In genomic region chr14:94381149-94382030, GRCh38 we compare ENCODE assay signal across 16 cellular contexts. TPM values are rescaled to one million over a fixed set of nuclear protein-coding genes. Genes with fewer than 3 reads are reported as not detected.
A peak's percentile ranks its signal among the peaks of the same experiment; 100 is the strongest.
DNase-seq lines count a peak whose midpoint lies in the region; ATAC-seq, FAIRE-seq and TF ChIP-seq lines count a peak whose summit lies in the region.
"Had no signal": no experiment of that assay in that cellular context is flagged by ENCODE, and none has a peak within 500 bp of the region (broad histone marks: within the 10 kb centered on the region; RNA-seq: fewer than 3 reads in every experiment).

No MANE protein-coding gene starts in this region.

- no peak overlapping the region for H3K9ac ChIP-seq in HepG2 (ENCODE audit: insufficient read depth, low read depth, low read length)

- H3K4me1 Mint-ChIP-seq in activated naive CD4-positive, alpha-beta T cell treated with anti-CD3 and anti-CD28 coated beads, Interleukin-2, amount 10 ng/mL, durations not matched to agents 7 days and 5 days = no peaks in the 10 kb centered on the region
- peaks cover 42% of the 10 kb centered on the region for H3K4me1 Mint-ChIP-seq in activated T-helper 17 cell treated with anti-CD3 and anti-CD28 coated beads, Interleukin-2, amount 50 U/mL, for 72 hours
- H3K4me1 Mint-ChIP-seq: CD4-positive, CD25-positive, alpha-beta regulatory T cell had no signal

- ATAC-seq in activated naive CD4-positive, alpha-beta T cell treated with anti-CD3 and anti-CD28 coated beads, Interleukin-2, amount 50 U/mL, for 72 hours = no peak
- ATAC-seq in activated T-helper 17 cell treated with anti-CD3 and anti-CD28 coated beads, Interleukin-2, amount 50 U/mL, for 72 hours (replicated peaks) = no peak
- ATAC-seq in HepG2 (no peak), heart left ventricle (no peak)
- ATAC-seq: GM12878, PC-3 had no signal

- no peaks in the 10 kb centered on the region for H3K27me3 ChIP-seq in HepG2 (ENCODE audit: control insufficient read depth in 1 of 2, insufficient read depth in 2 of 2, low read length in 2 of 2)
- peaks cover 0 to 19% (median 0%) of the 10 kb centered on the region in 9 donors for H3K27me3 ChIP-seq in heart left ventricle

- H3K27ac Mint-ChIP-seq in activated naive CD4-positive, alpha-beta T cell treated with anti-CD3 and anti-CD28 coated beads, Interleukin-2, amount 50 U/mL, for 72 hours = peak overlapping the region; percentile 67 to 74
- H3K27ac Mint-ChIP-seq in activated naive CD4-positive, alpha-beta T cell treated with anti-CD3 and anti-CD28 coated beads, Interleukin-2, amount 10 ng/mL, durations not matched to agents 7 days and 5 days = no peak overlapping the region
- peak overlapping the region; percentile 89 for H3K27ac Mint-ChIP-seq in activated T-helper 17 cell treated with anti-CD3 and anti-CD28 coated beads, Interleukin-2, amount 50 U/mL, for 72 hours
- H3K27ac Mint-ChIP-seq: CD4-positive, CD25-positive, alpha-beta regulatory T cell had no signal

- FAIRE-seq in HepG2 (lab: Jason Lieb, UNC) = no peak
- FAIRE-seq: GM12878 had no signal

- H3K4me1 ChIP-seq in HepG2 (ENCODE audit: insufficient read depth, low read length) = peaks cover 100% of the 10 kb centered on the region
- H3K4me1 ChIP-seq in heart left ventricle = peaks cover 0 to 28% (median 0%) of the 10 kb centered on the region in 12 donors

- H3K36me3 Mint-ChIP-seq in activated naive CD4-positive, alpha-beta T cell treated with anti-CD3 and anti-CD28 coated beads, Interleukin-2, amount 50 U/mL, for 72 hours = no peaks in the 10 kb centered on the region
- H3K36me3 Mint-ChIP-seq in activated naive CD4-positive, alpha-beta T cell treated with anti-CD3 and anti-CD28 coated beads, Interleukin-2, amount 10 ng/mL, durations not matched to agents 7 days and 5 days = no peaks in the 10 kb centered on the region
- H3K36me3 Mint-ChIP-seq in activated T-helper 17 cell treated with anti-CD3 and anti-CD28 coated beads, Interleukin-2, amount 50 U/mL, for 72 hours (ENCODE audit: low read depth) = peaks cover 61% of the 10 kb centered on the region
- H3K36me3 Mint-ChIP-seq: CD4-positive, CD25-positive, alpha-beta regulatory T cell had no signal

- peak in 1 of 2 donors; percentile 35 for DNase-seq in activated naive CD4-positive, alpha-beta T cell treated with anti-CD3 and anti-CD28 coated beads, Interleukin-2, amount 50 U/mL, for 72 hours (ENCODE audit: low spot score in 2 of 2)
- DNase-seq in activated naive CD4-positive, alpha-beta T cell treated with anti-CD3 and anti-CD28 coated beads, Interleukin-2, amount 10 ng/mL, durations not matched to agents 7 days and 5 days = no peak
- no peak for DNase-seq in HepG2 (ENCODE audit: low spot score)
- no peak for DNase-seq in T-helper 1 cell
- DNase-seq in heart left ventricle = no peak
- no peak for DNase-seq in mucosa of gallbladder (ENCODE audit: low spot score)
- DNase-seq: AML-193; CD4-positive, CD25-positive, alpha-beta regulatory T cell; DMS53; KBM-7; NCI-H1436 treated with DMSO at 0.1 percent for 48 hours; NCI-H345; PC-3 had no signal

- TF ChIP-seq EP300 in HepG2 (IDR thresholded peaks at IDR 0.05; ENCODE audit: low read depth in 2 of 2, low read length in 2 of 2) (no peak), HepG2 (CRISPR knock-in tag; IDR thresholded peaks at IDR 0.05; ENCODE audit: borderline replicate concordance) (no peak)

- H3K79me2 ChIP-seq in HepG2 (ENCODE audit: insufficient read depth, low read length) = peaks cover 45% of the 10 kb centered on the region

- no peak for TF ChIP-seq CTCF in HepG2 (CRISPR knock-in tag; IDR thresholded peaks at IDR 0.05)
- TF ChIP-seq CTCF in heart left ventricle (IDR thresholded peaks at IDR 0.05) = no peak

- TF ChIP-seq POLR2A in HepG2 (IDR thresholded peaks at IDR 0.05; ENCODE audit: insufficient read depth in 1 of 2, low read depth in 2 of 2, low read length in 2 of 2) (peak; percentile 57 to 72), heart left ventricle (IDR thresholded peaks at IDR 0.05) (no peak)

- peak overlapping the region in 1 of 3 experiments; percentile 47; a peak in 1 of 6 replicates for H3K4me3 ChIP-seq in HepG2 (replicated peaks in 1 of 3; ENCODE audit: insufficient read depth in 1 of 3, low read depth in 2 of 3, low read length in 3 of 3)
- H3K4me3 ChIP-seq in heart left ventricle = no peak overlapping the region
- H3K4me3 ChIP-seq: GM12878 had no signal

- CTCF ChIA-PET in activated naive CD4-positive, alpha-beta T cell treated with anti-CD3 and anti-CD28 coated beads, Interleukin-2, amount 10 ng/mL, durations not matched to agents 7 days and 5 days (lab: Charles Lee) = interaction anchor here (1.3 kb wide), 1 partner anchor 105 kb away, joined by 4 read pairs; no protein-coding TSS in a partner anchor
- CTCF ChIA-PET in HepG2 (lab: Yijun Ruan, JAX; ENCODE audit: low intra/inter-chr PET ratio, low total read pairs) = no interaction called here

- no peak for TF ChIP-seq RAD21 in HepG2 (CRISPR knock-in tag; IDR thresholded peaks at IDR 0.05)

- H4K20me1 ChIP-seq in HepG2 (ENCODE audit: insufficient read depth, low read length) = peaks cover 97% of the 10 kb centered on the region

- POLR2A ChIA-PET in HepG2 (lab: Yijun Ruan, JAX) = interaction anchor here (0.7 to 2.1 kb wide), 8 partner anchors 9 to 58 kb away, joined by 3 to 11 read pairs (median 4); partner anchors contain the start of gene SERPINA6

- intact Hi-C loops in HepG2 (cut with micrococcal nuclease; ENCODE audit: unreplicated experiment) (no loop called here), heart left ventricle (cut with DNase I) (no loop called here)

- BruUV-seq in HepG2 (replicated peaks; lab: Mats Ljungman, UMichigan) = no TSS peak

- in situ Hi-C loops in HepG2 (cut with HindIII; ENCODE audit: extremely low pct_ligation_motif_present, low pct_unique_long_range_greater_than_20kb) = no loop called here

- H3K9me3 ChIP-seq in HepG2 (ENCODE audit: low read length) (no peaks in the 10 kb centered on the region), heart left ventricle (no peaks in the 10 kb centered on the region)

- peak overlapping the region; percentile 96 for H3K4me2 ChIP-seq in HepG2 (ENCODE audit: low read depth, low read length)

- H3K27ac ChIP-seq in HepG2 (ENCODE audit: extremely low read length, insufficient read depth, low read length) (no peak overlapping the region), heart left ventricle (no peak overlapping the region)

- no peak overlapping the region for H2AFZ ChIP-seq in HepG2 (ENCODE audit: low read length)

- H3K36me3 ChIP-seq in HepG2 (replicated peaks in 1 of 2; ENCODE audit: control insufficient read depth in 1 of 2, insufficient read depth in 2 of 2, low read length in 2 of 2) (peaks cover 38 to 68% of the 10 kb centered on the region in 2 experiments), heart left ventricle (peaks cover 0 to 6% (median 0%) of the 10 kb centered on the region in 9 donors)

- H3K4me3 Mint-ChIP-seq in activated naive CD4-positive, alpha-beta T cell treated with anti-CD3 and anti-CD28 coated beads, Interleukin-2, amount 10 ng/mL, durations not matched to agents 7 days and 5 days = no peak overlapping the region
- H3K4me3 Mint-ChIP-seq in activated T-helper 17 cell treated with anti-CD3 and anti-CD28 coated beads, Interleukin-2, amount 50 U/mL, for 72 hours = peak overlapping the region; percentile 82
- H3K4me3 Mint-ChIP-seq: CD4-positive, CD25-positive, alpha-beta regulatory T cell had no signal

- H3K27me3 Mint-ChIP-seq in activated naive CD4-positive, alpha-beta T cell treated with anti-CD3 and anti-CD28 coated beads, Interleukin-2, amount 10 ng/mL, durations not matched to agents 7 days and 5 days = peaks cover 4% of the 10 kb centered on the region
- H3K27me3 Mint-ChIP-seq in activated T-helper 17 cell treated with anti-CD3 and anti-CD28 coated beads, Interleukin-2, amount 50 U/mL, for 72 hours = peaks cover 4% of the 10 kb centered on the region

- WGBS in HepG2 (ENCODE audit: low lambda C conversion rate) = 76% methylated on average over 7 of the region's 7 CpGs
- 71 to 78% (median 74%) methylated on average over 7 of the region's 7 CpGs for WGBS in heart left ventricle, 4 donors

- no peaks in the 10 kb centered on the region for H3K9me3 Mint-ChIP-seq in activated naive CD4-positive, alpha-beta T cell treated with anti-CD3 and anti-CD28 coated beads, Interleukin-2, amount 50 U/mL, for 72 hours
- no peaks in the 10 kb centered on the region for H3K9me3 Mint-ChIP-seq in activated naive CD4-positive, alpha-beta T cell treated with anti-CD3 and anti-CD28 coated beads, Interleukin-2, amount 10 ng/mL, durations not matched to agents 7 days and 5 days
- H3K9me3 Mint-ChIP-seq in activated T-helper 17 cell treated with anti-CD3 and anti-CD28 coated beads, Interleukin-2, amount 50 U/mL, for 72 hours = peaks cover 4% of the 10 kb centered on the region
- H3K9me3 Mint-ChIP-seq: CD4-positive, CD25-positive, alpha-beta regulatory T cell had no signal

RNA-seq across cellular contexts. Expression of gene SERPINA1, which starts 7.0 kb away (rescaled TPM):
- total RNA-seq in activated naive CD4-positive, alpha-beta T cell treated with anti-CD3 and anti-CD28 coated beads, Interleukin-2, amount 50 U/mL, for 72 hours = 10 to 100 TPM in 1 of 2 donors, 1 to 10 TPM in 1; 1.5 to 29.9 TPM
- 100 to 1,000 TPM in 1 of 2 donors, 1 to 10 TPM in 1; 1.3 to 160 TPM for total RNA-seq in activated T-helper 17 cell treated with anti-CD3 and anti-CD28 coated beads, Interleukin-2, amount 50 U/mL, for 72 hours
- total RNA-seq in HepG2 (2016; rRNA removed; fragmentation: Illumina TruSeq; extraction: Trizol) (2,013 and 3,266 TPM in 2 replicates), heart left ventricle (10 to 100 TPM in 2 of 9 donors, 1 to 10 TPM in 7; 1.7 to 53.4 (median 4.4) TPM), mucosa of gallbladder (348 TPM)
- 1,032 and 1,133 TPM in 2 replicates for total RNA-seq in HepG2 (2016; cell fraction: cytosol; rRNA removed; fragmentation: Illumina TruSeq; extraction: Trizol; ENCODE audit: low read depth)
- total RNA-seq in HepG2 (2016; cell fraction: insoluble cytoplasmic fraction; rRNA removed; fragmentation: Illumina TruSeq; extraction: Trizol) = 1,778 and 3,168 TPM in 2 replicates
- 2,429 and 2,540 TPM in 2 replicates for total RNA-seq in HepG2 (2016; cell fraction: membrane; rRNA removed; fragmentation: Illumina TruSeq; extraction: Trizol)
- 3,105 and 3,600 TPM in 2 replicates for total RNA-seq in HepG2 (2016; cell fraction: nucleus; rRNA removed; fragmentation: Illumina TruSeq; extraction: Trizol)
- polyA plus RNA-seq in HepG2 (2011; rRNA removed) (11,015 and 14,177 TPM in 2 replicates), heart left ventricle (1 to 10 TPM in 1 of 2 donors, under 1 TPM in 1; 0.99 to 8.7 TPM)
- polyA plus RNA-seq in HepG2 (2011; cell fraction: cytosol; rRNA removed) = 9,533 and 11,655 TPM in 2 replicates
- 2,313 and 3,208 TPM in 2 replicates for polyA plus RNA-seq in HepG2 (2011; cell fraction: nucleus; rRNA removed)
- 7,481 and 10,843 TPM in 2 replicates for polyA plus RNA-seq in HepG2 (2012)
- polyA plus RNA-seq in HepG2 (2016; cell fraction: cytosol; fragmentation: Illumina TruSeq; extraction: Trizol; ENCODE audit: low read depth) = 4,767 and 4,962 TPM in 2 replicates
- 4,118 and 4,730 TPM in 2 replicates for polyA plus RNA-seq in HepG2 (2016; cell fraction: insoluble cytoplasmic fraction; fragmentation: Illumina TruSeq; extraction: Trizol; ENCODE audit: low read depth)
- 6,083 and 6,679 TPM in 2 replicates for polyA plus RNA-seq in HepG2 (2016; cell fraction: membrane; fragmentation: Illumina TruSeq; extraction: Trizol; ENCODE audit: low read depth)
- 8,870 and 9,648 TPM in 2 replicates for polyA plus RNA-seq in HepG2 (2016; cell fraction: nucleus; fragmentation: Illumina TruSeq; extraction: Trizol; ENCODE audit: insufficient read depth, low read depth)
- polyA minus RNA-seq in HepG2 (2011; rRNA and poly(A)+ RNA removed; ENCODE audit: low replicate concordance) = 7.6 and 11,192 TPM in 2 replicates
- polyA minus RNA-seq in HepG2 (2011; cell fraction: cytosol; rRNA and poly(A)+ RNA removed) = 3,443 and 4,995 TPM in 2 replicates
- 1,177 and 2,207 TPM in 2 replicates for polyA minus RNA-seq in HepG2 (2011; cell fraction: nucleus; rRNA and poly(A)+ RNA removed)
- total RNA-seq: CD4-positive, CD25-positive, alpha-beta regulatory T cell had no signal

RNA-seq across cellular contexts. Expression of gene SERPINA2, which starts 14.9 kb away (rescaled TPM):
- total RNA-seq in activated naive CD4-positive, alpha-beta T cell treated with anti-CD3 and anti-CD28 coated beads, Interleukin-2, amount 50 U/mL, for 72 hours = not detected
- total RNA-seq in activated T-helper 17 cell treated with anti-CD3 and anti-CD28 coated beads, Interleukin-2, amount 50 U/mL, for 72 hours = under 1 TPM in 1 of 2 donors, not detected in 1; 0.29 TPM
- total RNA-seq in HepG2 (2016; rRNA removed; fragmentation: Illumina TruSeq; extraction: Trizol) (0.24 TPM in 1 of 2 replicates, not detected in the other), heart left ventricle (not detected), mucosa of gallbladder (not detected)
- total RNA-seq in HepG2 (2016; cell fraction: cytosol; rRNA removed; fragmentation: Illumina TruSeq; extraction: Trizol; ENCODE audit: low read depth) = not detected in 2 replicates
- 0.21 TPM in 1 of 2 replicates, not detected in the other for total RNA-seq in HepG2 (2016; cell fraction: insoluble cytoplasmic fraction; rRNA removed; fragmentation: Illumina TruSeq; extraction: Trizol)
- total RNA-seq in HepG2 (2016; cell fraction: membrane; rRNA removed; fragmentation: Illumina TruSeq; extraction: Trizol) = not detected in 2 replicates
- total RNA-seq in HepG2 (2016; cell fraction: nucleus; rRNA removed; fragmentation: Illumina TruSeq; extraction: Trizol) = not detected in 2 replicates
- polyA plus RNA-seq in HepG2 (2011; rRNA removed) (0.08 TPM in 1 of 2 replicates, not detected in the other), heart left ventricle (not detected)
- not detected in 2 replicates for polyA plus RNA-seq in HepG2 (2011; cell fraction: cytosol; rRNA removed)
- polyA plus RNA-seq in HepG2 (2011; cell fraction: nucleus; rRNA removed) = 0.81 and 0.84 TPM in 2 replicates
- polyA plus RNA-seq in HepG2 (2012) = 0.17 TPM in 1 of 2 replicates, not detected in the other
- polyA plus RNA-seq in HepG2 (2016; cell fraction: cytosol; fragmentation: Illumina TruSeq; extraction: Trizol; ENCODE audit: low read depth) = not detected in 2 replicates
- not detected in 2 replicates for polyA plus RNA-seq in HepG2 (2016; cell fraction: insoluble cytoplasmic fraction; fragmentation: Illumina TruSeq; extraction: Trizol; ENCODE audit: low read depth)
- polyA plus RNA-seq in HepG2 (2016; cell fraction: membrane; fragmentation: Illumina TruSeq; extraction: Trizol; ENCODE audit: low read depth) = 0.21 TPM in 1 of 2 replicates, not detected in the other
- polyA plus RNA-seq in HepG2 (2016; cell fraction: nucleus; fragmentation: Illumina TruSeq; extraction: Trizol; ENCODE audit: insufficient read depth, low read depth) = not detected in 2 replicates
- not detected in 2 replicates for polyA minus RNA-seq in HepG2 (2011; rRNA and poly(A)+ RNA removed; ENCODE audit: low replicate concordance)
- polyA minus RNA-seq in HepG2 (2011; cell fraction: cytosol; rRNA and poly(A)+ RNA removed) = not detected in 2 replicates
- polyA minus RNA-seq in HepG2 (2011; cell fraction: nucleus; rRNA and poly(A)+ RNA removed) = 0.87 and 1.4 TPM in 2 replicates
- total RNA-seq: CD4-positive, CD25-positive, alpha-beta regulatory T cell; GM12878; H4; PC-3 had no signal
- polyA plus RNA-seq: CD4-positive, CD25-positive, alpha-beta regulatory T cell; GM12878 had no signal

RNA-seq across cellular contexts. Expression of gene SERPINA6, which starts 58.3 kb away (rescaled TPM):
- total RNA-seq in activated naive CD4-positive, alpha-beta T cell treated with anti-CD3 and anti-CD28 coated beads, Interleukin-2, amount 50 U/mL, for 72 hours = not detected
- total RNA-seq in activated T-helper 17 cell treated with anti-CD3 and anti-CD28 coated beads, Interleukin-2, amount 50 U/mL, for 72 hours = under 1 TPM in 1 of 2 donors, not detected in 1; 0.61 TPM
- total RNA-seq in HepG2 (2016; rRNA removed; fragmentation: Illumina TruSeq; extraction: Trizol) = 144 and 260 TPM in 2 replicates
- 46.5 and 59.8 TPM in 2 replicates for total RNA-seq in HepG2 (2016; cell fraction: cytosol; rRNA removed; fragmentation: Illumina TruSeq; extraction: Trizol; ENCODE audit: low read depth)
- 147 and 255 TPM in 2 replicates for total RNA-seq in HepG2 (2016; cell fraction: insoluble cytoplasmic fraction; rRNA removed; fragmentation: Illumina TruSeq; extraction: Trizol)
- total RNA-seq in HepG2 (2016; cell fraction: membrane; rRNA removed; fragmentation: Illumina TruSeq; extraction: Trizol) = 72.4 and 91.0 TPM in 2 replicates
- 209 and 232 TPM in 2 replicates for total RNA-seq in HepG2 (2016; cell fraction: nucleus; rRNA removed; fragmentation: Illumina TruSeq; extraction: Trizol)
- 333 and 391 TPM in 2 replicates for polyA plus RNA-seq in HepG2 (2011; rRNA removed)
- polyA plus RNA-seq in HepG2 (2011; cell fraction: cytosol; rRNA removed) = 334 and 367 TPM in 2 replicates
- 148 and 149 TPM in 2 replicates for polyA plus RNA-seq in HepG2 (2011; cell fraction: nucleus; rRNA removed)
- 165 and 183 TPM in 2 replicates for polyA plus RNA-seq in HepG2 (2012)
- polyA plus RNA-seq in HepG2 (2016; cell fraction: cytosol; fragmentation: Illumina TruSeq; extraction: Trizol; ENCODE audit: low read depth) = 50.8 and 68.1 TPM in 2 replicates
- polyA plus RNA-seq in HepG2 (2016; cell fraction: insoluble cytoplasmic fraction; fragmentation: Illumina TruSeq; extraction: Trizol; ENCODE audit: low read depth) = 148 and 161 TPM in 2 replicates
- 59.5 and 79.3 TPM in 2 replicates for polyA plus RNA-seq in HepG2 (2016; cell fraction: membrane; fragmentation: Illumina TruSeq; extraction: Trizol; ENCODE audit: low read depth)
- polyA plus RNA-seq in HepG2 (2016; cell fraction: nucleus; fragmentation: Illumina TruSeq; extraction: Trizol; ENCODE audit: insufficient read depth, low read depth) = 298 and 309 TPM in 2 replicates
- polyA minus RNA-seq in HepG2 (2011; rRNA and poly(A)+ RNA removed; ENCODE audit: low replicate concordance) = 295 TPM in 1 of 2 replicates, not detected in the other
- 62.1 and 78.1 TPM in 2 replicates for polyA minus RNA-seq in HepG2 (2011; cell fraction: cytosol; rRNA and poly(A)+ RNA removed)
- 54.3 and 66.5 TPM in 2 replicates for polyA minus RNA-seq in HepG2 (2011; cell fraction: nucleus; rRNA and poly(A)+ RNA removed)
- not detected for total RNA-seq in heart left ventricle
- not detected for polyA plus RNA-seq in heart left ventricle
- 88.3 TPM for total RNA-seq in mucosa of gallbladder
- total RNA-seq: CD4-positive, CD25-positive, alpha-beta regulatory T cell; PC-3 had no signal
- polyA plus RNA-seq: CD4-positive, CD25-positive, alpha-beta regulatory T cell had no signal

Comparison
In these comparisons a context has a peak if more than half of its experiments do, and no peak if none do; other contexts are left out.
1. POLR2A ChIP-seq: peak in HepG2 (2 of 2); none in heart left ventricle (0 of 2).
2. RNA of gene SERPINA6, which starts 58.3 kb away (total RNA-seq): 46.5 to 260 TPM in HepG2 and 88.3 TPM in mucosa of gallbladder (single experiment); 0.61 TPM in activated T-helper 17 cell treated with anti-CD3 and anti-CD28 coated beads, Interleukin-2, amount 50 U/mL, for 72 hours, not detected in activated naive CD4-positive, alpha-beta T cell treated with anti-CD3 and anti-CD28 coated beads, Interleukin-2, amount 50 U/mL, for 72 hours and not detected in heart left ventricle; every median in the first group is over 10 times any median in the second.